Comparison of ENCODE assay signal across 2 cellular contexts in the genomic region with DNA sequence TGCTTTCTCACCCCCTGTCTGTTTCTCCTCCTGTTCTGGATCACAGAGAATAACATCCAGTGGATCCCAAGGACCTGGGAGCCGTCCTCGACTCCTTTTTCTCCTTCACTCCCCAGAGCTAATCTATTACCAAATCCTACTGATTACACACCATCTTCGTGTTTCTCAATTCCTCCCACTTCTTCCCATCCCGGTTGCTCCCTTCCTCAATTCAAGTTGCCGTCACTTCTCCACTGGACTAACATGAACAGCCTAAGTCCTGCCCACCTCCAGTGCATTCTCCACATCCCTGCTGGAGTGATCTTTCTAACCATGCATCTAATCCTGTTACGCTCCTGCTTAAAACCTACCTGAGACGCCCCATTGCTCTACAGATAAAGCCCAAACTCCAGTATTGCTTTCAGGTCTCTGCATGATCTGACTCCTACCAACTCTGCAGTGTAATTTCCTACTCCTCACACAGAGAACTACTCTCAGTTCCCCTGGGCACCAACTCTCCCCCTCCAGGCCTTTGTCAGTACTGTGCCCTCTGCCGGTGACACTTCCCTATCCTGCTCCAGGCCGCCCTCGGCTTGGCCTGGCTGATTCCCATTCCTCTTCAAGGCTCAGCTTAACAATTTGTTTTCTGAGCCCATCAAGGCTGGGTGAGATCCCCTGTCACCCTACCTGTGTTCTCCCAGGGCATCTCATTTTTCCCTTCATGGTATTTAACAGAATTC.
TF ChIP-seq lines count a peak whose summit lies in the region.

No MANE protein-coding gene starts in this region.

TF ChIP-seq in HEK293T, 16 proteins besides CTCF, POLR2A, EP300 and RAD21:
- no peak for TF ChIP-seq LEF1 (IDR thresholded peaks at IDR 0.05; ENCODE audit: borderline replicate concordance)
- no peak for TF ChIP-seq TARDBP (IDR thresholded peaks at IDR 0.05)
- TF ChIP-seq HDGF (IDR thresholded peaks at IDR 0.05; ENCODE audit: borderline replicate concordance) = no peak
- TF ChIP-seq CTBP1 (IDR thresholded peaks at IDR 0.05; ENCODE audit: borderline replicate concordance) = no peak

TF ChIP-seq in K562, 482 proteins besides CTCF, POLR2A, EP300 and RAD21:
- peak; percentile 18; the same call in 1 of the 2 replicates for TF ChIP-seq SPI1 (IDR thresholded peaks at IDR 0.05; ENCODE audit: borderline replicate concordance, low read depth, low read length)
- no peak for TF ChIP-seq ZNF717 (CRISPR knock-in tag; IDR thresholded peaks at IDR 0.05)
- TF ChIP-seq SMC3 (conservative IDR thresholded peaks at IDR 0.05; ENCODE audit: insufficient read depth, low read depth, low read length) = 0 out of 2 replicates have a peak, but pooled peaks have one; percentile 7
- TF ChIP-seq ZFX (CRISPR knock-in tag; IDR thresholded peaks at IDR 0.05) = no peak
- TF ChIP-seq, protein P1, sequence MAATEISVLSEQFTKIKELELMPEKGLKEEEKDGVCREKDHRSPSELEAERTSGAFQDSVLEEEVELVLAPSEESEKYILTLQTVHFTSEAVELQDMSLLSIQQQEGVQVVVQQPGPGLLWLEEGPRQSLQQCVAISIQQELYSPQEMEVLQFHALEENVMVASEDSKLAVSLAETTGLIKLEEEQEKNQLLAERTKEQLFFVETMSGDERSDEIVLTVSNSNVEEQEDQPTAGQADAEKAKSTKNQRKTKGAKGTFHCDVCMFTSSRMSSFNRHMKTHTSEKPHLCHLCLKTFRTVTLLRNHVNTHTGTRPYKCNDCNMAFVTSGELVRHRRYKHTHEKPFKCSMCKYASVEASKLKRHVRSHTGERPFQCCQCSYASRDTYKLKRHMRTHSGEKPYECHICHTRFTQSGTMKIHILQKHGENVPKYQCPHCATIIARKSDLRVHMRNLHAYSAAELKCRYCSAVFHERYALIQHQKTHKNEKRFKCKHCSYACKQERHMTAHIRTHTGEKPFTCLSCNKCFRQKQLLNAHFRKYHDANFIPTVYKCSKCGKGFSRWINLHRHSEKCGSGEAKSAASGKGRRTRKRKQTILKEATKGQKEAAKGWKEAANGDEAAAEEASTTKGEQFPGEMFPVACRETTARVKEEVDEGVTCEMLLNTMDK (IDR thresholded peaks at IDR 0.05; ENCODE audit: borderline replicate concordance, insufficient read depth, low read depth, low read length, poor library complexity, severe bottlenecking) = peak; percentile 41
- TF ChIP-seq DDX20 (tag; IDR thresholded peaks at IDR 0.05; ENCODE audit: low read depth) = no peak
